ENCODE assay signal across 27 cellular contexts in the genomic region with DNA sequence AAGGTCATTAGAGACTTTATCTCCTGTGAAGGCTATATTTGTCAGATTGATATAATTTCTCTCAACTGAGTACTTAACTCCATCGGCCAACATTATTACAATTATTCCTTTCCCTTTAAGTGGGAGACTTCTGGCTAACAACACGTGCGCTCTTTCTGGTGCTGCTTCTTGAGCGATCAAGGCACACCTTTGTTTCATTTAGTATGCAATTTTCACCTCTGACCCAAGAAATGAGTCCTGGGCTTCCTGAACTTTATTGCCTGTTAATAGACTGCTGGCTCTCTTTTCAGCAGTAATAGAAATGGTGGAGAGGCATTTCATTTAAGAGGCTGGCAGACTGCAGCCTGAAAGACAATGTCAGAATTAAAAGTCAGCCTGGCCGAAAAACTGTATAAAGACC.
"Had no signal": no experiment of that assay in that cellular context is flagged by ENCODE, and none has a peak within 500 bp of the region (broad histone marks: within the 10 kb centered on the region; RNA-seq: fewer than 3 reads in every experiment).

No MANE protein-coding gene starts in this region.

- H3K4me1 ChIP-seq: ascending aorta, Peyer's patch, SJSA1 had no signal

- H3K4me3 Mint-ChIP-seq: activated CD8-positive, alpha-beta T cell treated with anti-CD3 and anti-CD28 coated beads, Interleukin-2, amount 10 ng/mL, durations not matched to agents 7 days and 5 days; activated naive CD4-positive, alpha-beta T cell treated with anti-CD3 and anti-CD28 coated beads, Interleukin-2, amount 50 U/mL, for 24 hours; activated naive CD8-positive, alpha-beta T cell treated with anti-CD3 and anti-CD28 coated beads, Interleukin-2, amount 50 U/mL, for 24 hours; activated T-helper 1 cell treated with anti-CD3 and anti-CD28 coated beads, Interleukin-12 subunit alpha, Interleukin-12 subunit beta, Interleukin-2, Interleukin-4 antibody, amounts not matched to agents 30 ng/mL and 10 ng/mL and 1 ng/mL, durations not matched to agents 14 hours and 24 hours and 36 hours; T-helper 1 cell treated with Interleukin-12 subunit alpha and Interleukin-12 subunit beta and Interleukin-4 antibody, amounts not matched to agents 30 μg/mL and 1 μg/mL, for 36 hours had no signal

- H3K4me1 Mint-ChIP-seq: activated naive CD4-positive, alpha-beta T cell treated with anti-CD3 and anti-CD28 coated beads, Interleukin-2, amount 50 U/mL, for 24 hours; activated naive CD8-positive, alpha-beta T cell treated with anti-CD3 and anti-CD28 coated beads, Interleukin-2, amount 50 U/mL, for 24 hours had no signal

- H3K36me3 ChIP-seq: ascending aorta, Peyer's patch, SJSA1 had no signal

- H3K27ac ChIP-seq: ascending aorta, body of pancreas, Peyer's patch, SJSA1 had no signal

- H3K4me3 ChIP-seq: ascending aorta, body of pancreas, Peyer's patch, SJSA1 had no signal

- H3K27ac Mint-ChIP-seq: activated CD8-positive, alpha-beta T cell treated with anti-CD3 and anti-CD28 coated beads, Interleukin-2, amount 10 ng/mL, durations not matched to agents 7 days and 5 days; activated naive CD4-positive, alpha-beta T cell treated with anti-CD3 and anti-CD28 coated beads, Interleukin-2, amount 50 U/mL, for 24 hours; activated naive CD8-positive, alpha-beta T cell treated with anti-CD3 and anti-CD28 coated beads, Interleukin-2, amount 50 U/mL, for 24 hours; activated T-helper 1 cell treated with anti-CD3 and anti-CD28 coated beads, Interleukin-12 subunit alpha, Interleukin-12 subunit beta, Interleukin-2, Interleukin-4 antibody, amounts not matched to agents 30 ng/mL and 10 ng/mL and 1 ng/mL, durations not matched to agents 14 hours and 24 hours and 36 hours; T-helper 1 cell treated with Interleukin-12 subunit alpha and Interleukin-12 subunit beta and Interleukin-4 antibody, amounts not matched to agents 30 μg/mL and 1 μg/mL, for 36 hours had no signal

- H3K9me3 ChIP-seq: ascending aorta, body of pancreas, Peyer's patch, SJSA1 had no signal

- H3K9me3 Mint-ChIP-seq: activated naive CD4-positive, alpha-beta T cell treated with anti-CD3 and anti-CD28 coated beads, Interleukin-2, amount 50 U/mL, for 24 hours; activated naive CD8-positive, alpha-beta T cell treated with anti-CD3 and anti-CD28 coated beads, Interleukin-2, amount 50 U/mL, for 24 hours; activated T-helper 1 cell treated with anti-CD3 and anti-CD28 coated beads, Interleukin-12 subunit alpha, Interleukin-12 subunit beta, Interleukin-2, Interleukin-4 antibody, amounts not matched to agents 30 ng/mL and 10 ng/mL and 1 ng/mL, durations not matched to agents 14 hours and 24 hours and 36 hours; T-helper 1 cell treated with Interleukin-12 subunit alpha and Interleukin-12 subunit beta and Interleukin-4 antibody, amounts not matched to agents 30 μg/mL and 1 μg/mL, for 36 hours had no signal

- ATAC-seq: activated CD4-positive, CD25-positive, alpha-beta regulatory T cell treated with anti-CD3 and anti-CD28 coated beads, Interleukin-2, amount 50 U/mL, for 24 hours; activated CD8-positive, alpha-beta T cell treated with anti-CD3 and anti-CD28 coated beads, Interleukin-2, amount 10 ng/mL, durations not matched to agents 7 days and 5 days; activated naive CD8-positive, alpha-beta T cell treated with anti-CD3 and anti-CD28 coated beads, Interleukin-2, amount 50 U/mL, for 24 hours; body of pancreas had no signal

- DNase-seq: activated CD4-positive, alpha-beta T cell treated with anti-CD3 and anti-CD28 coated beads for 4 hours; activated CD4-positive, alpha-beta T cell treated with anti-CD3 and anti-CD28 coated beads, Interleukin-2, amount 50 U/mL, for 4 hours; activated CD8-positive, alpha-beta memory T cell treated with anti-CD3 and anti-CD28 coated beads, Interleukin-2, amount 50 U/mL, for 48 hours; activated CD8-positive, alpha-beta T cell treated with anti-CD3 and anti-CD28 coated beads, Interleukin-2, amount 10 ng/mL, durations not matched to agents 7 days and 5 days; activated effector memory CD4-positive, alpha-beta T cell treated with Interleukin-2 at 50 U/mL for 16 hours; activated naive CD4-positive, alpha-beta T cell; activated naive CD8-positive, alpha-beta T cell treated with anti-CD3 and anti-CD28 coated beads, Interleukin-2, amount 50 U/mL, for 24 hours; activated T-cell treated with anti-CD3 and anti-CD28 coated beads, Interleukin-2, amount 50 U/mL, for 1 hour; amniotic stem cell; body of pancreas; central memory CD4-positive, alpha-beta T cell; Karpas-422; MM.1S; NCI-H1105; NCI-H1436; NCI-H2029 treated with DMSO at 0.1 percent for 48 hours; NCI-H345; NCI-H510A; NCI-H526 treated with DMSO at 0.1 percent for 48 hours; Peyer's patch; SHP77 had no signal

- H3K36me3 Mint-ChIP-seq: activated naive CD4-positive, alpha-beta T cell treated with anti-CD3 and anti-CD28 coated beads, Interleukin-2, amount 50 U/mL, for 24 hours had no signal

- H3K27me3 ChIP-seq: ascending aorta, body of pancreas, Peyer's patch had no signal
